Comparison of ENCODE assay signal across 9 cellular contexts in the genomic region with DNA sequence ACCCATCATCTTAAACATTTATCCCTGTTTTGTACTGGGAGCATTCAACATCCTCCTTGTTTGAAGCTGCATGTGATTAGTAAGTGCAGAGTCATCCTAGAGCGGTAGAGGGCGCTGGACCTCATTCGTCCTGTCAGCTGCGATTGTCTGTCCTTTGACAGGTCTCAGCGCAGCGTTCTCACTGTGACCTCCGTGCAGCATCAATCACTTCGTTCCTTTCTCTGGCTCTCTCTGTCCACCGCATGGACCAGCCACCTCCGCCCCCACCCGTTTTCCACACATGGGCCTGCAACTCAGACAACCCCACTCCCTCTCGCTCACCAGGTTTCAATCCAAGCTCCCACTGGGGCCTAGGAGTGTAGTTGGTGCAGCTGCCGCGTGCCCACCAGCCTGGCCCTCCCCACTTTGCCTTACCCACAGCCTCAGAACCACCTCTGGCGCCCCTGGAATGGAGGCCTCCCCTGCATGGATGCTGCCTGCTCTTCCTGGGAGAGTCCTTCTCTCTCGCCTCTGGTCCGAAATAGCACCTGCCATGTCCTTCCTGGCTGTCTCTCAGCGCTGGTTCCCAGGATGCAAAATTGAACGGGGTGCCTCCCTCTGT.
A peak's percentile ranks its signal among the peaks of the same experiment; 100 is the strongest.
DNase-seq lines count a peak whose midpoint lies in the region; ATAC-seq, FAIRE-seq and TF ChIP-seq lines count a peak whose summit lies in the region.
"Had no signal": no experiment of that assay in that cellular context is flagged by ENCODE, and none has a peak within 500 bp of the region (broad histone marks: within the 10 kb centered on the region; RNA-seq: fewer than 3 reads in every experiment).

No MANE protein-coding gene starts in this region.

- H3K79me2 ChIP-seq in DND-41 (ENCODE audit: insufficient read depth, low read length) = peaks cover 22% of the 10 kb centered on the region

- DNase-seq in DND-41 (peak; percentile 78), LoVo (ENCODE audit: low spot score) (peak; percentile 18), WERI-Rb-1 (peak; percentile 78), bronchial epithelial cell (ENCODE audit: low read depth) (peak; percentile 30), kidney epithelial cell (ENCODE audit: low read depth) (no peak)
- peak; percentile 62 to 68 for DNase-seq in stimulated activated CD4-positive, alpha-beta T cell treated with anti-CD3 and anti-CD28 coated beads, Interleukin-2, amount 100 ng/mL, for 24 hours

- no peak for FAIRE-seq in bronchial epithelial cell (lab: Jason Lieb, UNC)

- no peak overlapping the region for H3K4me2 ChIP-seq in DND-41 (ENCODE audit: insufficient read depth, low read length)

- no peak overlapping the region for H2AFZ ChIP-seq in DND-41 (ENCODE audit: low read depth, low read length)

- H3K27me3 ChIP-seq in DND-41 (ENCODE audit: insufficient read depth, low read length, poor library complexity) (no peaks in the 10 kb centered on the region), WERI-Rb-1 (ENCODE audit: insufficient read depth, low read depth, severe bottlenecking) (no peaks in the 10 kb centered on the region), bronchial epithelial cell (ENCODE audit: control insufficient read depth, insufficient read depth, low read length) (no peaks in the 10 kb centered on the region), kidney epithelial cell (ENCODE audit: control insufficient read depth, insufficient read depth, low read length) (no peaks in the 10 kb centered on the region)
- H3K27me3 ChIP-seq: SJSA1 had no signal

- peak; percentile 90 for TF ChIP-seq CTCF in DND-41 (IDR thresholded peaks at IDR 0.05; ENCODE audit: borderline replicate concordance, extremely low read depth, low read length, poor library complexity, severe bottlenecking)
- peak; percentile 95 for TF ChIP-seq CTCF in WERI-Rb-1 (IDR thresholded peaks at IDR 0.05; ENCODE audit: low read depth, low read length)
- peak; percentile 70 for TF ChIP-seq CTCF in bronchial epithelial cell (IDR thresholded peaks at IDR 0.05; ENCODE audit: insufficient read depth, low read length, severe bottlenecking)
- TF ChIP-seq CTCF in kidney epithelial cell (IDR thresholded peaks at IDR 0.05; ENCODE audit: insufficient read depth, low read length, poor library complexity, severe bottlenecking) = peak; percentile 73

- peaks cover 55% of the 10 kb centered on the region for H3K4me1 ChIP-seq in DND-41 (ENCODE audit: insufficient read depth, low read length)
- H3K4me1 ChIP-seq: SJSA1 had no signal

- H3K27ac ChIP-seq in DND-41 (ENCODE audit: low read length) (peak overlapping the region; percentile 62), WERI-Rb-1 (no peak overlapping the region)
- H3K27ac ChIP-seq: SJSA1 had no signal

- peaks cover 6% of the 10 kb centered on the region; the same call in 1 of the 2 replicates for H3K36me3 ChIP-seq in DND-41 (ENCODE audit: insufficient read depth, low read length)
- no peaks in the 10 kb centered on the region for H3K36me3 ChIP-seq in WERI-Rb-1
- H3K36me3 ChIP-seq in bronchial epithelial cell (ENCODE audit: control insufficient read depth, insufficient read depth, low read length) = no peaks in the 10 kb centered on the region
- no peaks in the 10 kb centered on the region for H3K36me3 ChIP-seq in kidney epithelial cell (ENCODE audit: control insufficient read depth, insufficient read depth, low read length)
- H3K36me3 ChIP-seq: SJSA1 had no signal

- H3K9me3 ChIP-seq in DND-41 (ENCODE audit: insufficient read depth, low read length, severe bottlenecking) (no peaks in the 10 kb centered on the region), WERI-Rb-1 (ENCODE audit: severe bottlenecking) (no peaks in the 10 kb centered on the region)

- peak; percentile 27; the same call in 1 of the 3 replicates for ATAC-seq in DND-41 (ENCODE audit: insufficient read depth, low read depth)
- no peak for ATAC-seq in HG02610 (IDR thresholded peaks at IDR 0.05; ENCODE audit: unreplicated experiment)
- ATAC-seq in HG03469 (IDR thresholded peaks at IDR 0.05; ENCODE audit: unreplicated experiment) = no peak

- no peaks in the 10 kb centered on the region for H4K20me1 ChIP-seq in DND-41 (ENCODE audit: insufficient read depth, low read length)

- no peak overlapping the region for H3K9ac ChIP-seq in DND-41 (ENCODE audit: low read depth, low read length)

- H3K4me3 ChIP-seq in DND-41 (ENCODE audit: low read depth in 1 of 2, low read length in 2 of 2) = no peak overlapping the region
- H3K4me3 ChIP-seq in WERI-Rb-1 (ENCODE audit: low read depth, low read length) = no peak overlapping the region
- no peak overlapping the region for H3K4me3 ChIP-seq in bronchial epithelial cell (ENCODE audit: low read depth, low read length)
- no peak overlapping the region for H3K4me3 ChIP-seq in kidney epithelial cell (ENCODE audit: low read depth, low read length)
- H3K4me3 ChIP-seq: SJSA1 had no signal
